Comparison of ENCODE assay signal across 1 cellular context in genomic region chr12:27820564-27820963, GRCh38.
TF ChIP-seq lines count a peak whose summit lies in the region.

No MANE protein-coding gene starts in this region.

TF ChIP-seq in K562, 482 proteins besides CTCF, POLR2A, EP300 and RAD21:
- TF ChIP-seq RBFOX2 (IDR thresholded peaks at IDR 0.05; ENCODE audit: low read depth, low read length) (no peak), ZNF512 (tag; IDR thresholded peaks at IDR 0.05) (peak; percentile 82), XRCC4 (IDR thresholded peaks at IDR 0.05; ENCODE audit: extremely low read depth, insufficient read depth, insufficient read length) (no peak)
